18 cellular contexts compared by ENCODE assay signal in the genomic region with DNA sequence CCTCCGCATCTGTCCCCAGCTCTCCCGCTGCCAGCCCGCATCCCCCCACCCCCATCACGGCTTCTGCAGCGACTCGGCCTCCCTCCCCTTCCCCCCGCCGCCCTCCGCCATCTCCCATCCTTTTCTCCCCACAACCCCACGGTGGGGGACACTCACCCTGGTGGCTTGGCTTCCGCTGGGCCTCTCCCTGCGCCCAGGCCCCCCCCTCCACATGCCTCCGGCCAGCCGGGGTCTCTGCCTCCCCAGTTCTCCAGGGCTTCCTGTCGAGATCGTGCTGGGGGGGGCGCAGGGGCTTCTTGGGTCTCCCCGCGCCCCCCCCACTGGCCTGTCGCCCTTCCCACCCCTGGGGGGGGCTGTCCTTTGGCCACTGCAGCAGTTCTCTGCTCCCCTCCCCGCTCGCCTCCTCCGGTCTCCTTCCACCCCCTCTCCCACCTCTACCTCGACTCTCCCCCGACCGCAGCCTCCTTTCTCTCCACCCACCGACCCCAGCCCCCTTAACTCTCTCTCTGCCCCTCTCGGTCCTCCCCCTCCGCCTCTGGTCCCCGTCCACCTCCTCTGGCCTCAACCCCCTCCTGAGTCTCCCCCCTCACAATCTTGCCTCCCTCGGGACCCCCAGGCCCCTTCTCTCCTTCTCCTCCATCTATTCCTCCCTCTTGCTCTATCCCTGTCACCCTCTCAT. TPM values are rescaled to one million over a fixed set of nuclear protein-coding genes. Genes with fewer than 3 reads are reported as not detected.
DNase-seq lines count a peak whose midpoint lies in the region; ATAC-seq and TF ChIP-seq lines count a peak whose summit lies in the region.
"Had no signal": no experiment of that assay in that cellular context is flagged by ENCODE, and none has a peak within 500 bp of the region (broad histone marks: within the 10 kb centered on the region; RNA-seq: fewer than 3 reads in every experiment).

No MANE protein-coding gene starts in this region.

- H3K27ac Mint-ChIP-seq in neural progenitor cell = peak overlapping the region; percentile 92
- H3K27ac Mint-ChIP-seq: activated CD8-positive, alpha-beta T cell treated with anti-CD3 and anti-CD28 coated beads for 36 hours had no signal

- DNase-seq in left ventricle myocardium inferior (no peak), Right ventricle myocardium superior (no peak), globus pallidus (ENCODE audit: low spot score) (peak; percentile 49), neural progenitor cell (ENCODE audit: low spot score) (peak; percentile 34), uterus (no peak), NCI-H1930 (lab: John Stamatoyannopoulos, UW) (no peak), PC-9 (no peak), prostate gland (ENCODE audit: low spot score) (no peak)
- DNase-seq: ACHN; activated CD8-positive, alpha-beta T cell treated with anti-CD3 and anti-CD28 coated beads for 36 hours; amniotic stem cell; dermis blood vessel endothelial cell; NCI-H1694 treated with DMSO at 0.1 percent for 48 hours; NCI-H510A; stimulated activated CD4-positive, alpha-beta T cell treated with anti-CD3 and anti-CD28 coated beads, Interleukin-15, amount 100 ng/mL, for 24 hours had no signal

- peaks cover 5% of the 10 kb centered on the region for H3K36me3 Mint-ChIP-seq in neural progenitor cell

- H3F3A ChIP-seq in neural progenitor cell (ENCODE audit: low read depth) (peaks cover 12% of the 10 kb centered on the region), PC-9 (ENCODE audit: insufficient read depth, low read depth) (no peaks in the 10 kb centered on the region)

- no peak for ATAC-seq in Right ventricle myocardium superior (ENCODE audit: poor library complexity)
- ATAC-seq: activated CD8-positive, alpha-beta T cell treated with anti-CD3 and anti-CD28 coated beads for 36 hours had no signal

- H2AFZ ChIP-seq in neural progenitor cell (replicated peaks) (no peak overlapping the region), PC-9 (no peak overlapping the region)

- peaks cover 12% of the 10 kb centered on the region for H3K4me1 ChIP-seq in left ventricle myocardium inferior
- peaks cover 7% of the 10 kb centered on the region for H3K4me1 ChIP-seq in neural progenitor cell
- H3K4me1 ChIP-seq in uterus = peaks cover 0 to 1% of the 10 kb centered on the region in 2 donors
- no peaks in the 10 kb centered on the region for H3K4me1 ChIP-seq in PC-9 (replicated peaks; ENCODE audit: insufficient read depth)
- H3K4me1 ChIP-seq in prostate gland (replicated peaks) = no peaks in the 10 kb centered on the region

- POLR2A ChIA-PET in PC-9 (lab: Charles Lee; ENCODE audit: unreplicated experiment) = no interaction called here

- H3K4me2 ChIP-seq in neural progenitor cell = peak overlapping the region; percentile 98
- no peak overlapping the region for H3K4me2 ChIP-seq in PC-9

- H3K4me1 Mint-ChIP-seq in neural progenitor cell = peaks cover 39% of the 10 kb centered on the region

- no peaks in the 10 kb centered on the region for H3K9me2 ChIP-seq in PC-9 (ENCODE audit: insufficient read depth)

- no TSS peak for BruUV-seq in PC-9 (replicated peaks; lab: Mats Ljungman, UMichigan)

- H3K4me3 ChIP-seq in left ventricle myocardium inferior (peak overlapping the region; percentile 41), neural progenitor cell (peak overlapping the region; percentile 65), uterus (peak overlapping the region; percentile 14 to 15), PC-9 (no peak overlapping the region), prostate gland (no peak overlapping the region)

- TF ChIP-seq POLR2A in uterus (IDR thresholded peaks at IDR 0.05) = no peak
- no peak for TF ChIP-seq POLR2A in prostate gland (IDR thresholded peaks at IDR 0.05)

- H3K4me3 Mint-ChIP-seq in neural progenitor cell = peak overlapping the region; percentile 86
- H3K4me3 Mint-ChIP-seq: activated CD8-positive, alpha-beta T cell treated with anti-CD3 and anti-CD28 coated beads for 36 hours had no signal

- TF ChIP-seq CTCF in left ventricle myocardium inferior (IDR thresholded peaks at IDR 0.05; ENCODE audit: borderline replicate concordance) = no peak
- no peak for TF ChIP-seq CTCF in neural progenitor cell (IDR thresholded peaks at IDR 0.05)
- no peak for TF ChIP-seq CTCF in uterus (IDR thresholded peaks at IDR 0.05)
- no peak for TF ChIP-seq CTCF in PC-9 (conservative IDR thresholded peaks at IDR 0.05)
- no peak for TF ChIP-seq CTCF in prostate gland (IDR thresholded peaks at IDR 0.05)

- intact Hi-C loops in left ventricle myocardium inferior (cut with micrococcal nuclease) (no loop called here), Right ventricle myocardium superior (cut with DNase I) (no loop called here), uterus (cut with DNase I; ENCODE audit: low total_unique reads) (no loop called here), PC-9 (cut with micrococcal nuclease; ENCODE audit: unreplicated experiment) (no loop called here), prostate gland (cut with DNase I) (no loop called here)

- WGBS in prostate gland = 13% methylated on average over 20 of the region's 31 CpGs

- peaks cover 69% of the 10 kb centered on the region for H4K20me1 ChIP-seq in neural progenitor cell (ENCODE audit: low read depth)
- peaks cover 5% of the 10 kb centered on the region; the same call in 1 of the 2 replicates for H4K20me1 ChIP-seq in PC-9 (ENCODE audit: insufficient read depth)

- H3K36me3 ChIP-seq in left ventricle myocardium inferior = no peaks in the 10 kb centered on the region
- H3K36me3 ChIP-seq in neural progenitor cell = no peaks in the 10 kb centered on the region
- H3K36me3 ChIP-seq in uterus = no peaks in the 10 kb centered on the region
- H3K36me3 ChIP-seq in PC-9 (ENCODE audit: low read depth) = no peaks in the 10 kb centered on the region
- H3K36me3 ChIP-seq in prostate gland = no peaks in the 10 kb centered on the region

- H3K27ac ChIP-seq in left ventricle myocardium inferior (replicated peaks) (no peak overlapping the region), neural progenitor cell (no peak overlapping the region), uterus (peak overlapping the region; percentile 4 to 52), PC-9 (no peak overlapping the region), prostate gland (no peak overlapping the region)

- no peaks in the 10 kb centered on the region for H3K9me3 ChIP-seq in left ventricle myocardium inferior (replicated peaks)
- H3K9me3 ChIP-seq in neural progenitor cell (ENCODE audit: low read depth) = no peaks in the 10 kb centered on the region
- no peaks in the 10 kb centered on the region for H3K9me3 ChIP-seq in uterus
- H3K9me3 ChIP-seq in PC-9 (ENCODE audit: insufficient read depth, low read depth) = no peaks in the 10 kb centered on the region
- H3K9me3 ChIP-seq in prostate gland = no peaks in the 10 kb centered on the region

- peak overlapping the region; percentile 49 for H3K9ac ChIP-seq in neural progenitor cell

- H3K27me3 ChIP-seq in left ventricle myocardium inferior (ENCODE audit: low read depth) (peaks cover 98% of the 10 kb centered on the region), neural progenitor cell (peaks cover 69% of the 10 kb centered on the region), uterus (no peaks in the 10 kb centered on the region), PC-9 (ENCODE audit: insufficient read depth, low read depth) (peaks cover 100% of the 10 kb centered on the region), prostate gland (replicated peaks; ENCODE audit: insufficient read depth) (peaks cover 20% of the 10 kb centered on the region)

- peaks cover 4% of the 10 kb centered on the region for H3K27me3 Mint-ChIP-seq in neural progenitor cell (ENCODE audit: insufficient read depth, low read depth)

- peaks cover 4% of the 10 kb centered on the region for H3K79me2 ChIP-seq in neural progenitor cell (ENCODE audit: low read depth)
- no peaks in the 10 kb centered on the region for H3K79me2 ChIP-seq in PC-9 (ENCODE audit: low read depth)

- CTCF ChIA-PET in PC-9 (lab: Charles Lee) = no interaction called here

- no peaks in the 10 kb centered on the region for H3K9me3 Mint-ChIP-seq in neural progenitor cell
- H3K9me3 Mint-ChIP-seq: activated CD8-positive, alpha-beta T cell treated with anti-CD3 and anti-CD28 coated beads for 36 hours had no signal

RNA-seq across cellular contexts. Expression of gene LRRC4B, which starts 17.1 kb away (rescaled TPM):
- total RNA-seq in left ventricle myocardium inferior (0.47 TPM), Right ventricle myocardium superior (1.0 TPM), neural progenitor cell (ENCODE audit: low replicate concordance) (12.0 and 54.6 TPM in 2 replicates), uterus (10 to 100 TPM in 2 of 4 donors, 1 to 10 TPM in 2; 2.4 to 38.0 (median 13.2) TPM), PC-9 (2021) (not detected in 2 replicates), prostate gland (1 to 10 TPM; 5.6 to 7.9 TPM)
- total RNA-seq: activated CD8-positive, alpha-beta T cell treated with anti-CD3 and anti-CD28 coated beads for 36 hours had no signal

RNA-seq across cellular contexts. Expression of gene ASPDH, which starts 37.5 kb away (rescaled TPM):
- total RNA-seq in left ventricle myocardium inferior (not detected), Right ventricle myocardium superior (not detected), neural progenitor cell (ENCODE audit: low replicate concordance) (not detected in 2 replicates), uterus (not detected), PC-9 (2021) (not detected in 2 replicates), prostate gland (not detected)
- total RNA-seq: activated CD8-positive, alpha-beta T cell treated with anti-CD3 and anti-CD28 coated beads for 36 hours; dermis blood vessel endothelial cell; mesenteric fat pad; omental fat pad; subcutaneous adipose tissue had no signal

RNA-seq across cellular contexts. Expression of gene JOSD2, which starts 40.2 kb away (rescaled TPM):
- total RNA-seq in left ventricle myocardium inferior (28.6 TPM), Right ventricle myocardium superior (39.8 TPM), neural progenitor cell (ENCODE audit: low replicate concordance) (1.7 and 2.4 TPM in 2 replicates), uterus (10 to 100 TPM in 1 of 4 donors, 1 to 10 TPM in 3; 1.8 to 22.8 (median 5.5) TPM), PC-9 (2021) (44.3 and 56.0 TPM in 2 replicates), prostate gland (10 to 100 TPM; 29.4 to 31.7 TPM)

Comparison
In these comparisons a context has a peak if more than half of its experiments do, and no peak if none do; other contexts are left out.
1. DNase-seq: peak in globus pallidus (single experiment) and neural progenitor cell (single experiment); none in left ventricle myocardium inferior (single experiment), Right ventricle myocardium superior (single experiment), uterus (0 of 2), NCI-H1930 (0 of 2), PC-9 (0 of 2) and prostate gland (single experiment).
2. H3K27ac ChIP-seq: peak in uterus (2 of 2); none in left ventricle myocardium inferior (single experiment), neural progenitor cell (single experiment), PC-9 (single experiment) and prostate gland (0 of 2).
3. H3K4me3 ChIP-seq: peak in left ventricle myocardium inferior (single experiment), neural progenitor cell (single experiment) and uterus (2 of 2); none in PC-9 (single experiment) and prostate gland (0 of 2).